Comparison of ENCODE assay signal across 8 cellular contexts in genomic region chr13:50081106-50081898, GRCh38.
A peak's percentile ranks its signal among the peaks of the same experiment; 100 is the strongest.
DNase-seq lines count a peak whose midpoint lies in the region; ATAC-seq and TF ChIP-seq lines count a peak whose summit lies in the region.

No MANE protein-coding gene starts in this region.

- ATAC-seq in GM21526 (IDR thresholded peaks at IDR 0.05; ENCODE audit: low FRiP score, unreplicated experiment) = peak; percentile 20

- peaks cover 45% of the 10 kb centered on the region for H3K4me1 ChIP-seq in Loucy (ENCODE audit: insufficient read depth, low read length, poor library complexity, severe bottlenecking)
- H3K4me1 ChIP-seq in ectodermal cell (ENCODE audit: control insufficient read depth, insufficient read depth, low read length) = no peaks in the 10 kb centered on the region
- H3K4me1 ChIP-seq in mesendoderm (ENCODE audit: control insufficient read depth, low read depth, low read length) = peaks cover 2% of the 10 kb centered on the region

- peak; percentile 44 for DNase-seq in CMK (ENCODE audit: low read depth)
- DNase-seq in activated CD4-positive, alpha-beta T cell treated with anti-CD3 and anti-CD28 coated beads, Interleukin-2, amount 10 ng/mL, durations not matched to agents 24 days and 14 days = peak; percentile 87
- DNase-seq in mesendoderm = peak; percentile 58
- DNase-seq in stimulated activated CD8-positive, alpha-beta memory T cell treated with anti-CD3 and anti-CD28 coated beads, Interleukin-4, amount 100 ng/mL, for 48 hours = peak; percentile 73
- DNase-seq in midbrain (lab: John Stamatoyannopoulos, UW) = no peak

- H3K9me2 ChIP-seq in Loucy (replicated peaks; ENCODE audit: low read depth, low read length) = no peaks in the 10 kb centered on the region

- H3K9me3 Mint-ChIP-seq in activated CD4-positive, alpha-beta T cell treated with anti-CD3 and anti-CD28 coated beads, Interleukin-2, amount 10 ng/mL, durations not matched to agents 24 days and 14 days = no peaks in the 10 kb centered on the region

- H2AFZ ChIP-seq in Loucy (ENCODE audit: low read length) = peak overlapping the region; percentile 65

- TF ChIP-seq CTCF in Loucy (conservative IDR thresholded peaks at IDR 0.05; ENCODE audit: low read length) = peak; percentile 41

- H3K36me3 ChIP-seq in Loucy (ENCODE audit: insufficient read depth, low read length) (no peaks in the 10 kb centered on the region), ectodermal cell (ENCODE audit: control insufficient read depth, insufficient read depth, low read length) (no peaks in the 10 kb centered on the region), mesendoderm (ENCODE audit: control insufficient read depth, insufficient read depth, low read length) (no peaks in the 10 kb centered on the region)

- H3K79me1 ChIP-seq in mesendoderm (ENCODE audit: low read length) = peaks cover 2% of the 10 kb centered on the region

- H2BK5ac ChIP-seq in mesendoderm (ENCODE audit: low read length) = peak overlapping the region; percentile 80

- H3K4me3 Mint-ChIP-seq in activated CD4-positive, alpha-beta T cell treated with anti-CD3 and anti-CD28 coated beads, Interleukin-2, amount 10 ng/mL, durations not matched to agents 24 days and 14 days = peak overlapping the region; percentile 100

- H3K79me2 ChIP-seq in Loucy (ENCODE audit: insufficient read depth, low read length) = peaks cover 97% of the 10 kb centered on the region
- peaks cover 16% of the 10 kb centered on the region for H3K79me2 ChIP-seq in mesendoderm (ENCODE audit: control insufficient read depth, insufficient read depth, low read length)

- H3K27ac ChIP-seq in ectodermal cell (ENCODE audit: insufficient read depth, low read depth, low read length, poor library complexity, severe bottlenecking) (peak overlapping the region; percentile 93), mesendoderm (ENCODE audit: low read depth, low read length) (peak overlapping the region; percentile 96)

- H3K9me3 ChIP-seq in Loucy (ENCODE audit: insufficient read depth, low read depth, low read length) (no peaks in the 10 kb centered on the region), ectodermal cell (ENCODE audit: control insufficient read depth, low read length) (no peaks in the 10 kb centered on the region)

- H3K4me2 ChIP-seq in Loucy (ENCODE audit: low read depth, low read length, poor library complexity, severe bottlenecking) = peak overlapping the region; percentile 81
- peak overlapping the region; percentile 32 for H3K4me2 ChIP-seq in mesendoderm (ENCODE audit: low read length)

- peaks cover 45% of the 10 kb centered on the region for H3K4me1 Mint-ChIP-seq in activated CD4-positive, alpha-beta T cell treated with anti-CD3 and anti-CD28 coated beads, Interleukin-2, amount 10 ng/mL, durations not matched to agents 24 days and 14 days

- no peak overlapping the region for H4K5ac ChIP-seq in mesendoderm (ENCODE audit: low read length)

- peaks cover 5% of the 10 kb centered on the region for H3K27me3 Mint-ChIP-seq in activated CD4-positive, alpha-beta T cell treated with anti-CD3 and anti-CD28 coated beads, Interleukin-2, amount 10 ng/mL, durations not matched to agents 24 days and 14 days

- no peak overlapping the region for H2AK5ac ChIP-seq in mesendoderm (ENCODE audit: low read length)

- no peak overlapping the region for H2BK15ac ChIP-seq in mesendoderm (replicated peaks; ENCODE audit: low read depth)

- peak overlapping the region; percentile 86 for H3K23ac ChIP-seq in mesendoderm (ENCODE audit: low read length)

- H3F3A ChIP-seq in Loucy (ENCODE audit: low read depth) = peaks cover 6% of the 10 kb centered on the region

- WGBS in ectodermal cell, 2 experiments = 0% methylated on average over 71 of the region's 71 CpGs
- no CpG with 5 or more reads among the region's 71 CpGs for WGBS in mesendoderm (ENCODE audit: extremely low coverage, insufficient coverage, low lambda C conversion rate)

- peaks cover 33% of the 10 kb centered on the region for H3K36me3 Mint-ChIP-seq in activated CD4-positive, alpha-beta T cell treated with anti-CD3 and anti-CD28 coated beads, Interleukin-2, amount 10 ng/mL, durations not matched to agents 24 days and 14 days (ENCODE audit: low read depth)

- peaks cover 80% of the 10 kb centered on the region for H4K20me1 ChIP-seq in Loucy (ENCODE audit: insufficient read depth, low read length, poor library complexity, severe bottlenecking)

- H3K56ac ChIP-seq in mesendoderm (ENCODE audit: low read length) = peak overlapping the region; percentile 93

- peak overlapping the region; percentile 31 for H2BK120ac ChIP-seq in mesendoderm (ENCODE audit: low read depth, low read length)

- H3K18ac ChIP-seq in mesendoderm (ENCODE audit: low read length) = peak overlapping the region; percentile 94

- peaks cover 19% of the 10 kb centered on the region for H3K27me3 ChIP-seq in Loucy (ENCODE audit: insufficient read depth, low read length, poor library complexity, severe bottlenecking)
- no peaks in the 10 kb centered on the region for H3K27me3 ChIP-seq in ectodermal cell (ENCODE audit: control insufficient read depth, insufficient read depth, low read length, poor library complexity, severe bottlenecking)
- H3K27me3 ChIP-seq in mesendoderm (ENCODE audit: insufficient read depth, low read length, poor library complexity) = no peaks in the 10 kb centered on the region

- H3K4ac ChIP-seq in mesendoderm (ENCODE audit: low read depth, low read length) = peak overlapping the region; percentile 92

- H3K9ac ChIP-seq in Loucy (ENCODE audit: low read depth, low read length, poor library complexity, severe bottlenecking) (peak overlapping the region; percentile 98), mesendoderm (ENCODE audit: low read length) (peak overlapping the region; percentile 93)

- intact Hi-C loops in activated CD4-positive, alpha-beta T cell treated with anti-CD3 and anti-CD28 coated beads, Interleukin-2, amount 10 ng/mL, durations not matched to agents 24 days and 14 days (cut with micrococcal nuclease) = loop anchor here (2.0 to 10.0 kb wide), 5 partner anchors 144 to 1371 kb away; partner anchors contain the start of genes INTS6 and SPRYD7

- H3K4me3 ChIP-seq in Loucy (ENCODE audit: low read length, poor library complexity, severe bottlenecking) (peak overlapping the region; percentile 87), ectodermal cell (ENCODE audit: insufficient read depth, low read depth, low read length) (peak overlapping the region; percentile 77), mesendoderm (ENCODE audit: low read length) (peak overlapping the region; percentile 84)

- peak overlapping the region; percentile 100 for H3K27ac Mint-ChIP-seq in activated CD4-positive, alpha-beta T cell treated with anti-CD3 and anti-CD28 coated beads, Interleukin-2, amount 10 ng/mL, durations not matched to agents 24 days and 14 days

- no peak overlapping the region for H4K8ac ChIP-seq in mesendoderm (ENCODE audit: low read depth, low read length)
